In genomic region chr12:92445253-92446081, GRCh38 we compare ENCODE assay signal across 1 cellular context.
TF ChIP-seq lines count a peak whose summit lies in the region.

No MANE protein-coding gene starts in this region.

TF ChIP-seq in GM12878, 131 proteins besides CTCF, POLR2A, EP300 and RAD21 (continued from another document and continues in another):
- TF ChIP-seq REST (IDR thresholded peaks at IDR 0.05; ENCODE audit: low read depth, low read length) (no peak), ZBTB11 (CRISPR knock-in tag; IDR thresholded peaks at IDR 0.05) (no peak), USF2 (IDR thresholded peaks at IDR 0.05; ENCODE audit: borderline replicate concordance, low read depth, low read length) (no peak), BCLAF1 (IDR thresholded peaks at IDR 0.05) (no peak), RUNX3 (IDR thresholded peaks at IDR 0.05; ENCODE audit: low read length) (peak; percentile 89), ZNF274 (IDR thresholded peaks at IDR 0.05; ENCODE audit: insufficient read depth, insufficient read length) (no peak), HCFC1 (IDR thresholded peaks at IDR 0.05; ENCODE audit: low read length) (no peak), SMAD1 (IDR thresholded peaks at IDR 0.05; ENCODE audit: low read depth, partially characterized antibody) (peak; percentile 21), CHD2 (IDR thresholded peaks at IDR 0.05; ENCODE audit: borderline replicate concordance, low read depth, low read length) (peak; percentile 78; the same call in 1 of the 2 replicates), PKNOX1 (IDR thresholded peaks at IDR 0.05) (no peak), RELA (IDR thresholded peaks at IDR 0.05; ENCODE audit: borderline replicate concordance, partially characterized antibody) (peak; percentile 40), KAT2A (conservative IDR thresholded peaks at IDR 0.05; ENCODE audit: control insufficient read depth, low read depth, low read length) (no peak), SMAD5 (IDR thresholded peaks at IDR 0.05; ENCODE audit: low read depth) (peak; percentile 32; the same call in 1 of the 2 replicates), GATAD2B (conservative IDR thresholded peaks at IDR 0.05; ENCODE audit: low read depth) (no peak; the same call in 1 of the 2 replicates), EZH2 (IDR thresholded peaks at IDR 0.05; ENCODE audit: borderline replicate concordance, control insufficient read depth, low read depth, low read length) (no peak), WRNIP1 (IDR thresholded peaks at IDR 0.05; ENCODE audit: borderline replicate concordance, low read depth, low read length) (no peak), MTA2 (IDR thresholded peaks at IDR 0.05; ENCODE audit: low read depth) (no peak; the same call in none of the 2 replicates), JUND (IDR thresholded peaks at IDR 0.05; ENCODE audit: low read depth, low read length) (no peak), FOXK2 (IDR thresholded peaks at IDR 0.05) (no peak), ASH2L (IDR thresholded peaks at IDR 0.05; ENCODE audit: borderline replicate concordance, low read depth) (no peak), ELK1 (IDR thresholded peaks at IDR 0.05; ENCODE audit: low read depth, low read length) (no peak), NKRF (conservative IDR thresholded peaks at IDR 0.05) (no peak), CREB1 (IDR thresholded peaks at IDR 0.05; ENCODE audit: low read depth) (peak; percentile 66), MTA3 (IDR thresholded peaks at IDR 0.05; ENCODE audit: borderline replicate concordance, low read length) (peak; percentile 60; the same call in 1 of the 2 replicates), ZBTB40 (IDR thresholded peaks at IDR 0.05; ENCODE audit: borderline replicate concordance) (no peak), SREBF2 (IDR thresholded peaks at IDR 0.05; ENCODE audit: low read length) (no peak), CUX1 (IDR thresholded peaks at IDR 0.05; ENCODE audit: insufficient replicate concordance, low read depth, low read length) (no peak), KLF5 (IDR thresholded peaks at IDR 0.05; ENCODE audit: partially characterized antibody) (peak; percentile 84)
